8 cellular contexts compared by ENCODE assay signal in the genomic region with DNA sequence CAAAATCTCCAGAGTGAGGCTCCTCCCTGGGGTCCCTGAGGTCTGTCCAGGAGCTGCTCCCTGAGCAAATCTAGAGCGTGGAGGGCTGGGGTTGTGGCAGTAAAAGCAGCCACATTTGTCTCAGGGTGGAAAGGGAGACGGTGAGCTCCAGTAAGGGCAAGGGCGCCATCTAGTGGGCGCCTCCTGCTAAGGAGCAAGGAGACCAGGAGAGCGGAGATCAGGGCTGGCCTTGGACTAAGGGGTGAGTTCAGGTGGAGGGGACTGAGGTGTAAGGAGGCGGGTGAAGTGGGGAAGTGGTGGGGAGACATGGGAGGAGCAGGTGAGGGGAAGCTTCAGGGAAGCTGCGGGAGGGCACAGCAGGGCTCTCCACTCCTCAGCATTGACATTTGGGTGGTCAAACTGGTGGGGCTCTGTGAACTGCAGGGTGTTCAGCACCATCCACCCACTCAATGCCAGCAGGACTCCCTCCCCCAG. TPM values are rescaled to one million over a fixed set of nuclear protein-coding genes. Genes with fewer than 3 reads are reported as not detected.
DNase-seq lines count a peak whose midpoint lies in the region; ATAC-seq, FAIRE-seq and TF ChIP-seq lines count a peak whose summit lies in the region.

No MANE protein-coding gene starts in this region.

- no peak overlapping the region for H3K27ac ChIP-seq in 22Rv1
- H3K27ac ChIP-seq in K562 (ENCODE audit: extremely low read depth, low read depth, low read length): no peak overlapping the region

- peaks cover 0 to 11% of the 10 kb centered on the region in 2 experiments; a peak in 1 of 5 replicates for H3K27me3 ChIP-seq in K562 (ENCODE audit: control insufficient read depth in 2 of 2, insufficient read depth in 2 of 2, low read length in 2 of 2)

- H4K20me1 ChIP-seq in K562 (replicated peaks; ENCODE audit: control insufficient read depth, insufficient read depth, low read length): no peaks in the 10 kb centered on the region; the same call in 1 of the 2 replicates

- H2AFZ ChIP-seq in K562 (ENCODE audit: low read depth, low read length): 0 out of 2 replicates have a peak overlapping the region, but pooled peaks have one; percentile 8

- BruUV-seq in K562 (replicated peaks; lab: Mats Ljungman, UMichigan): no TSS peak

- DNase-seq in GM13976 (ENCODE audit: low spot score) (peak; percentile 81), NCI-H2081 (lab: John Stamatoyannopoulos, UW) (peak; percentile 63 to 72), UCSD-AML1 (lab: John Stamatoyannopoulos, UW; ENCODE audit: unreplicated experiment) (peak; percentile 84), K562 (ENCODE audit: extremely low read depth in 1 of 4, low spot score in 3 of 4) (peak; percentile 76 to 88 (median 80)), inferior parietal cortex (ENCODE audit: extremely low spot score) (peak; percentile 68)
- peak; percentile 73 to 82 for DNase-seq in stimulated activated CD4-positive, alpha-beta T cell treated with anti-CD3 and anti-CD28 coated beads, Interleukin-15, amount 100 ng/mL, for 48 hours (ENCODE audit: low read depth in 2 of 2)

- CTCF ChIA-PET in K562 (lab: Yijun Ruan, JAX; ENCODE audit: low intra/inter-chr PET ratio): interaction anchor here (0.6 to 2.2 kb wide), 5 partner anchors 25 to 366 kb away, joined by 3 to 13 read pairs (median 5); no protein-coding TSS in a partner anchor

- no peaks in the 10 kb centered on the region for H3K36me3 ChIP-seq in K562 (ENCODE audit: control insufficient read depth, insufficient read depth, low read length)

- TF ChIP-seq POLR2A in K562 (conservative IDR thresholded peaks at IDR 0.05): no peak

- no peak overlapping the region for H3K9ac ChIP-seq in K562 (ENCODE audit: insufficient read depth in 1 of 2, low read depth in 2 of 2, low read length in 2 of 2)

- no peaks in the 10 kb centered on the region for H3K79me2 ChIP-seq in K562 (ENCODE audit: control insufficient read depth, insufficient read depth, low read length)

- POLR2A ChIA-PET in K562 (lab: Yijun Ruan, JAX): no interaction called here

- no peak overlapping the region for H3K4me2 ChIP-seq in K562 (ENCODE audit: insufficient read depth, low read length)

- WGBS in K562 (ENCODE audit: insufficient coverage, low coverage, missing lambda C conversion rate): 2% methylated on average over 6 of the region's 7 CpGs

- no peak overlapping the region for H3K4me3 ChIP-seq in K562

- intact Hi-C loops in K562 (cut with micrococcal nuclease): no loop called here

- TF ChIP-seq CTCF in 22Rv1 (IDR thresholded peaks at IDR 0.05) (peak; percentile 94), GM13976 (IDR thresholded peaks at IDR 0.05; ENCODE audit: borderline replicate concordance, control extremely low read depth, extremely low read depth, insufficient read depth, missing control alignments) (peak; percentile 94), K562 (IDR thresholded peaks at IDR 0.05 in 2 of 3, conservative IDR thresholded peaks at IDR 0.05 in 1 of 3; ENCODE audit: insufficient read depth in 2 of 3, low read depth in 1 of 3, low read length in 3 of 3) (peak; percentile 90 to 92 (median 92))

- peak; percentile 85 for FAIRE-seq in K562 (lab: Jason Lieb, UNC)

- no peak for TF ChIP-seq EP300 in K562 (IDR thresholded peaks at IDR 0.05; ENCODE audit: low read length)

- H3K9me3 ChIP-seq in K562 (replicated peaks; ENCODE audit: control insufficient read depth, insufficient read depth, low read depth, low read length): no peaks in the 10 kb centered on the region

- ATAC-seq in K562 (peak; percentile 100), GM21576 (IDR thresholded peaks at IDR 0.05; ENCODE audit: unreplicated experiment) (no peak)

- no peaks in the 10 kb centered on the region for H3K4me1 ChIP-seq in K562 (replicated peaks in 1 of 2; ENCODE audit: control insufficient read depth in 2 of 2, insufficient read depth in 2 of 2, low read length in 2 of 2)

- in situ Hi-C loops in GM13976 (cut with MboI; ENCODE audit: low sequenced_read_pairs, unreplicated experiment) (loop anchor here (5.0 kb wide), 1 partner anchor 128 kb away; a partner anchor contains a TSS), K562 (cut with MboI) (loop anchor here (5.0 to 25.0 kb wide), 3 partner anchors 123 to 366 kb away; a partner anchor contains a TSS)

- TF ChIP-seq RAD21 in K562 (CRISPR knock-in tag; conservative IDR thresholded peaks at IDR 0.05 in 1 of 2, IDR thresholded peaks at IDR 0.05 in 1 of 2): peak; percentile 75 to 86

- no peaks in the 10 kb centered on the region for H3K9me1 ChIP-seq in K562 (ENCODE audit: control insufficient read depth, insufficient read depth, low read length)

TF ChIP-seq in K562, 482 proteins besides CTCF, POLR2A, EP300 and RAD21 (continues in another document):
- no peak for TF ChIP-seq MIER1 (IDR thresholded peaks at IDR 0.05; ENCODE audit: low read depth)
- TF ChIP-seq ZFP30 (CRISPR knock-in tag; IDR thresholded peaks at IDR 0.05; ENCODE audit: borderline replicate concordance): no peak
- TF ChIP-seq, protein P1, sequence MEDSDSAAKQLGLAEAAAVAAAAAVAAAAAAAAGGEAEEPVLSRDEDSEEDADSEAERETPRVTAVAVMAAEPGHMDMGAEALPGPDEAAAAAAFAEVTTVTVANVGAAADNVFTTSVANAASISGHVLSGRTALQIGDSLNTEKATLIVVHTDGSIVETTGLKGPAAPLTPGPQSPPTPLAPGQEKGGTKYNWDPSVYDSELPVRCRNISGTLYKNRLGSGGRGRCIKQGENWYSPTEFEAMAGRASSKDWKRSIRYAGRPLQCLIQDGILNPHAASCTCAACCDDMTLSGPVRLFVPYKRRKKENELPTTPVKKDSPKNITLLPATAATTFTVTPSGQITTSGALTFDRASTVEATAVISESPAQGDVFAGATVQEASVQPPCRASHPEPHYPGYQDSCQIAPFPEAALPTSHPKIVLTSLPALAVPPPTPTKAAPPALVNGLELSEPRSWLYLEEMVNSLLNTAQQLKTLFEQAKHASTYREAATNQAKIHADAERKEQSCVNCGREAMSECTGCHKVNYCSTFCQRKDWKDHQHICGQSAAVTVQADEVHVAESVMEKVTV (CRISPR knock-in tag; IDR thresholded peaks at IDR 0.05): peak; percentile 70
- TF ChIP-seq STAG1 (CRISPR knock-in tag; IDR thresholded peaks at IDR 0.05; ENCODE audit: borderline replicate concordance): peak; percentile 77; the same call in 1 of the 2 replicates
- TF ChIP-seq, protein P2, sequence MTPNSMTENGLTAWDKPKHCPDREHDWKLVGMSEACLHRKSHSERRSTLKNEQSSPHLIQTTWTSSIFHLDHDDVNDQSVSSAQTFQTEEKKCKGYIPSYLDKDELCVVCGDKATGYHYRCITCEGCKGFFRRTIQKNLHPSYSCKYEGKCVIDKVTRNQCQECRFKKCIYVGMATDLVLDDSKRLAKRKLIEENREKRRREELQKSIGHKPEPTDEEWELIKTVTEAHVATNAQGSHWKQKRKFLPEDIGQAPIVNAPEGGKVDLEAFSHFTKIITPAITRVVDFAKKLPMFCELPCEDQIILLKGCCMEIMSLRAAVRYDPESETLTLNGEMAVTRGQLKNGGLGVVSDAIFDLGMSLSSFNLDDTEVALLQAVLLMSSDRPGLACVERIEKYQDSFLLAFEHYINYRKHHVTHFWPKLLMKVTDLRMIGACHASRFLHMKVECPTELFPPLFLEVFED (CRISPR knock-in tag; conservative IDR thresholded peaks at IDR 0.05): 0 out of 2 replicates have a peak, but pooled peaks have one; percentile 10
- no peak for TF ChIP-seq TAF1 (IDR thresholded peaks at IDR 0.05; ENCODE audit: control insufficient read depth, extremely low read depth, insufficient read depth, low read length, severe bottlenecking)
- no peak for TF ChIP-seq SMARCE1 (IDR thresholded peaks at IDR 0.05)
- TF ChIP-seq SRF (CRISPR knock-in tag; IDR thresholded peaks at IDR 0.05): peak in 1 of 2 experiments; percentile 91; a peak in 1 of 4 replicates
- TF ChIP-seq NR4A1 (CRISPR knock-in tag; IDR thresholded peaks at IDR 0.05): no peak
- TF ChIP-seq NR4A1 (tag; IDR thresholded peaks at IDR 0.05): no peak

RNA-seq across cellular contexts. Expression of a gene that starts 5.3 kb away (rescaled TPM):
- not detected in 2 replicates for total RNA-seq in K562 (2011; cell fraction: chromatin; rRNA removed; ENCODE audit: low replicate concordance)
- not detected in 2 replicates for total RNA-seq in K562 (2011; cell fraction: nucleolus; rRNA removed)
- not detected in 2 replicates for total RNA-seq in K562 (2011; cell fraction: nucleoplasm; rRNA removed)
- total RNA-seq in K562 (2014; rRNA removed) (0.12 and 0.14 TPM in 2 replicates), K562 (2014; rRNA removed; fragmentation: Illumina TruSeq; extraction: Trizol) (0.13 and 0.18 TPM in 2 replicates), K562 (2015; rRNA removed; fragmentation: Illumina TruSeq; extraction: Trizol) (0.40 and 0.49 TPM in 2 replicates), K562 (2021) (0.18 TPM in 2 replicates)
- polyA plus RNA-seq in K562 (2011; rRNA removed) (0.06 TPM in 1 of 2 replicates, not detected in the other), K562 (2014; fragmentation: Illumina TruSeq; extraction: Trizol) (0.24 and 0.30 TPM in 2 replicates), K562 (2014; fragmentation: Nextera tagmentation; extraction: Ambion mirVana) (under 1 TPM in 1 of 2 experiments, not detected in 1; 0.24 TPM), K562 (2014; rRNA removed) (0.11 TPM in 1 of 2 replicates, not detected in the other)
- polyA plus RNA-seq in K562 (2011; cell fraction: cytosol; rRNA removed): not detected in 2 replicates
- not detected in 2 replicates for polyA plus RNA-seq in K562 (2011; cell fraction: nucleus; rRNA removed)
- 0.14 and 4.0 TPM in 2 replicates for polyA plus RNA-seq in K562 (2012)
- not detected in 2 replicates for polyA minus RNA-seq in K562 (2011; rRNA and poly(A)+ RNA removed)
- polyA minus RNA-seq in K562 (2011; cell fraction: cytosol; rRNA and poly(A)+ RNA removed): not detected in 2 replicates
- not detected in 2 replicates for polyA minus RNA-seq in K562 (2011; cell fraction: nucleus; rRNA and poly(A)+ RNA removed)

RNA-seq across cellular contexts. Expression of a gene that starts 56.2 kb away (rescaled TPM):
- not detected in 2 replicates for total RNA-seq in K562 (2011; cell fraction: chromatin; rRNA removed; ENCODE audit: low replicate concordance)
- not detected in 2 replicates for total RNA-seq in K562 (2011; cell fraction: nucleolus; rRNA removed)
- not detected in 2 replicates for total RNA-seq in K562 (2011; cell fraction: nucleoplasm; rRNA removed)
- total RNA-seq in K562 (2014; rRNA removed) (not detected in 2 replicates), K562 (2014; rRNA removed; fragmentation: Illumina TruSeq; extraction: Trizol) (not detected in 2 replicates), K562 (2015; rRNA removed; fragmentation: Illumina TruSeq; extraction: Trizol) (not detected in 2 replicates), K562 (2021) (not detected in 2 replicates)
- polyA plus RNA-seq in K562 (2011; rRNA removed) (not detected in 2 replicates), K562 (2014; fragmentation: Illumina TruSeq; extraction: Trizol) (not detected in 2 replicates), K562 (2014; fragmentation: Nextera tagmentation; extraction: Ambion mirVana) (not detected), K562 (2014; rRNA removed) (not detected in 2 replicates)
- not detected in 2 replicates for polyA plus RNA-seq in K562 (2011; cell fraction: cytosol; rRNA removed)
- not detected in 2 replicates for polyA plus RNA-seq in K562 (2011; cell fraction: nucleus; rRNA removed)
- not detected in 2 replicates for polyA plus RNA-seq in K562 (2012)
- not detected in 2 replicates for polyA minus RNA-seq in K562 (2011; rRNA and poly(A)+ RNA removed)
- not detected in 2 replicates for polyA minus RNA-seq in K562 (2011; cell fraction: cytosol; rRNA and poly(A)+ RNA removed)
- not detected in 2 replicates for polyA minus RNA-seq in K562 (2011; cell fraction: nucleus; rRNA and poly(A)+ RNA removed)
